In the genomic region with DNA sequence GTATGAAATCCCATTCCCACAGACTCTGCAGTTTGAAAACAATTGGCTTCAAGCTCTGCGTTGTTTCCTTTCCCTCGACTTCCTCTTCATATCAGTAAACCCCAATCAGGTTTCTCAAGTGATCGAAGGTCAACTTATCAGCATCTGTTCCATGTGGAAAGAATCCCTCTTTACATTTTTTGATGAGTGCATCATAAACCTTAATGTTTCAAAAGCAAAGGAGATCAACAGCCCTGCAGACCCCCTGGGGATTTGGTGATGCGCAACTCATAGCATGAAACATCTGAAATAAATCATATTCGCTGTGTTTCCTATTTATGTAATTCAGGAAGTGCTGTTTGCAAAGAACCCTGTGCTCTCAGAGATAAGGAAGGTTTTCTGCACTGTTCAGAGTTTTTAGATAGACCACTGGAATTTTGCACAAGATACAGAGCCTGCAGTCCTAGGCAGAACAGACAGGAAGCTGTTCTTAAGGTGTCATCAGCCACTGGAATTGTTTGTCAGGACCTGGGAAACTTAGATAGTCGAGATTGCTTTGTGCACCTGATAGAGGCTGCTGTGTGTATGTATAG, we compare ENCODE assay signal across 10 cellular contexts.
DNase-seq lines count a peak whose midpoint lies in the region; ATAC-seq and TF ChIP-seq lines count a peak whose summit lies in the region.
"Had no signal": no experiment of that assay in that cellular context is flagged by ENCODE, and none has a peak within 500 bp of the region (broad histone marks: within the 10 kb centered on the region; RNA-seq: fewer than 3 reads in every experiment).

No MANE protein-coding gene starts in this region.

- H3K4me3 ChIP-seq in spleen: peak overlapping the region in 1 of 8 donors; percentile 42
- H3K4me3 ChIP-seq: A549 had no signal

- peak; percentile 29 for DNase-seq in NCI-H2171 treated with DMSO at 0.1 percent for 48 hours (lab: John Stamatoyannopoulos, UW)
- DNase-seq in NCI-H2171 (lab: John Stamatoyannopoulos, UW): no peak
- peak; percentile 93 for DNase-seq in OCI-M1 (lab: John Stamatoyannopoulos, UW)
- DNase-seq in fibroblast of gingiva (ENCODE audit: low read depth): peak; percentile 79
- DNase-seq in spleen: no peak
- no peak for DNase-seq in SW480 (ENCODE audit: low spot score)
- DNase-seq in activated CD4-positive, alpha-beta T cell treated with anti-CD3 and anti-CD28 coated beads, Interleukin-2, amount 50 U/mL, for 1 hour: no peak
- DNase-seq: H9 had no signal

- no peak for TF ChIP-seq POLR2A in spleen (IDR thresholded peaks at IDR 0.05)

- H3K27me3 ChIP-seq in spleen (replicated peaks in 1 of 7): no peaks in the 10 kb centered on the region

- peak in 1 of 11 experiments; percentile 5 for TF ChIP-seq CTCF in spleen (IDR thresholded peaks at IDR 0.05 in 8 of 11, conservative IDR thresholded peaks at IDR 0.05 in 3 of 11)

- intact Hi-C loops in spleen (cut with DNase I; ENCODE audit: low total_unique reads): no loop called here

- H3K4me1 ChIP-seq in spleen: peaks cover 0 to 32% (median 17%) of the 10 kb centered on the region in 6 donors
- H3K4me1 ChIP-seq: A549 had no signal

- 5 to 9% (median 9%) methylated on average over 6 of the region's 6 CpGs for WGBS in spleen, 5 donors

- peak overlapping the region in 5 of 8 donors; percentile 27 to 64 (median 57) for H3K27ac ChIP-seq in spleen
- H3K27ac ChIP-seq: A549 had no signal

- no peaks in the 10 kb centered on the region for H3K36me3 ChIP-seq in spleen

- ATAC-seq in HG03159 (IDR thresholded peaks at IDR 0.05; ENCODE audit: unreplicated experiment): no peak
- ATAC-seq: A549 had no signal

- peaks cover 0 to 3% (median 0%) of the 10 kb centered on the region in 8 donors for H3K9me3 ChIP-seq in spleen
- H3K9me3 ChIP-seq: A549 had no signal

Comparison
In these comparisons a context has a peak if more than half of its experiments do, and no peak if none do; other contexts are left out.
1. DNase-seq: peak in NCI-H2171 treated with DMSO at 0.1 percent for 48 hours (single experiment), OCI-M1 (single experiment) and fibroblast of gingiva (single experiment); none in NCI-H2171 (single experiment), spleen (single experiment), SW480 (single experiment) and activated CD4-positive, alpha-beta T cell treated with anti-CD3 and anti-CD28 coated beads, Interleukin-2, amount 50 U/mL, for 1 hour (single experiment).